26 cellular contexts compared by ENCODE assay signal in the genomic region with DNA sequence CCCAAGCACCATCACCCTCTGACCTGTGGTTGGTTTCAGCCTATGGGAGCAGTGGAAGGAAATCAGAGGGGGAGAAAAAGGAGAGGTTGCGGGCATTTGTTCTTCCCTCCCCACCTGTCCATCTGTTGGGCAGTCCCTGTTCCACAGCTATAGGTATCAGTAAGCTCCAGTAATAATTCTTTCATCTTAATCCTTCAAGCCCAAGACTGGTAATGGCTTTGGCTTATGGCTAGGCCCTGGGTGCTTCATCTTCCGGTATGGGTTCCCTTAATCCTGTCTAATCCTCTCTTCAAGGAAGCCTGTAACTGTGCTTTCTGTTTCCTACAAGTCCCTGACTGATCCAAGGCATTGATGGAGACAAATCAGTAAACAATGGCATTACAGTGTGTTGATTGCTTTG. TPM values are rescaled to one million over a fixed set of nuclear protein-coding genes. Genes with fewer than 3 reads are reported as not detected.
DNase-seq lines count a peak whose midpoint lies in the region; TF ChIP-seq lines count a peak whose summit lies in the region.
"Had no signal": no experiment of that assay in that cellular context is flagged by ENCODE, and none has a peak within 500 bp of the region (broad histone marks: within the 10 kb centered on the region; RNA-seq: fewer than 3 reads in every experiment).

No MANE protein-coding gene starts in this region.

- no peak overlapping the region for H3K9ac ChIP-seq in neural progenitor cell
- H3K9ac ChIP-seq: BLaER1 treated with 17β-estradiol and CSF1 and Interleukin-3, amounts not matched to agents 10 nM and 100 nM had no signal

- H3K4me2 ChIP-seq in neural progenitor cell = no peak overlapping the region
- H3K4me2 ChIP-seq: A549; BLaER1 treated with 17β-estradiol and CSF1 and Interleukin-3, amounts not matched to agents 10 nM and 100 nM had no signal

- peaks cover 9% of the 10 kb centered on the region for H3F3A ChIP-seq in neural progenitor cell (ENCODE audit: low read depth)

- H2AFZ ChIP-seq in neural progenitor cell (replicated peaks) = no peak overlapping the region

- H3K36me3 ChIP-seq in neural progenitor cell (no peaks in the 10 kb centered on the region), spleen (no peaks in the 10 kb centered on the region)
- H3K36me3 ChIP-seq: BLaER1 treated with 17β-estradiol and CSF1 and Interleukin-3, amounts not matched to agents 10 nM and 100 nM had no signal

- H3K9me3 ChIP-seq in neural progenitor cell (ENCODE audit: low read depth) = no peaks in the 10 kb centered on the region
- peaks cover 0 to 15% (median 4%) of the 10 kb centered on the region in 8 donors for H3K9me3 ChIP-seq in spleen

- H3K79me2 ChIP-seq in neural progenitor cell (ENCODE audit: low read depth) = no peaks in the 10 kb centered on the region

- DNase-seq in D341Med (ENCODE audit: low spot score) (peak; percentile 65), NCI-H524 treated with DMSO at 0.1 percent for 48 hours (lab: John Stamatoyannopoulos, UW) (peak; percentile 33), NCI-H82 treated with DMSO at 0.1 percent for 48 hours (lab: John Stamatoyannopoulos, UW; ENCODE audit: unreplicated experiment) (peak; percentile 95), neural progenitor cell (ENCODE audit: low spot score) (peak; percentile 37), spleen (no peak), KBM-7 (no peak), RPMI8226 (no peak), OCI-M1 (lab: John Stamatoyannopoulos, UW) (no peak)
- DNase-seq: AML-193; Caco-2; Calu3; CD4-positive, alpha-beta T cell; CD8-positive, alpha-beta T cell; DMS 273 treated with DMSO at 0.1 percent for 48 hours; DMS153; DMS53; DMS79; DND-41; EL; GDM1 had no signal

- H3K27ac ChIP-seq in neural progenitor cell = no peak overlapping the region
- no peak overlapping the region for H3K27ac ChIP-seq in spleen
- H3K27ac ChIP-seq: 22Rv1; A549; BLaER1 treated with 17β-estradiol and CSF1 and Interleukin-3, amounts not matched to agents 10 nM and 100 nM; C4-2B had no signal

- H3K4me3 ChIP-seq in neural progenitor cell = no peak overlapping the region
- H3K4me3 ChIP-seq in spleen = no peak overlapping the region
- H3K4me3 ChIP-seq: A549; BLaER1 treated with 17β-estradiol and CSF1 and Interleukin-3, amounts not matched to agents 10 nM and 100 nM; GM12878 had no signal

- intact Hi-C loops in spleen (cut with DNase I; ENCODE audit: low total_unique reads) = no loop called here

- no peak for TF ChIP-seq POLR2A in spleen (IDR thresholded peaks at IDR 0.05)

- H3K27ac Mint-ChIP-seq in neural progenitor cell = no peak overlapping the region
- H3K27ac Mint-ChIP-seq: B cell; CD4-positive, alpha-beta T cell; CD8-positive, alpha-beta T cell had no signal

- no peaks in the 10 kb centered on the region for H3K4me1 Mint-ChIP-seq in neural progenitor cell
- H3K4me1 Mint-ChIP-seq: B cell had no signal

- H3K4me3 Mint-ChIP-seq in neural progenitor cell = no peak overlapping the region
- H3K4me3 Mint-ChIP-seq: B cell; CD4-positive, alpha-beta T cell; CD8-positive, alpha-beta T cell had no signal

- no peaks in the 10 kb centered on the region for H3K36me3 Mint-ChIP-seq in neural progenitor cell
- H3K36me3 Mint-ChIP-seq: CD8-positive, alpha-beta T cell had no signal

- H4K20me1 ChIP-seq in neural progenitor cell (ENCODE audit: low read depth) = no peaks in the 10 kb centered on the region
- H4K20me1 ChIP-seq: BLaER1 treated with 17β-estradiol and CSF1 and Interleukin-3, amounts not matched to agents 10 nM and 100 nM had no signal

- H3K4me1 ChIP-seq in neural progenitor cell (no peaks in the 10 kb centered on the region), spleen (no peaks in the 10 kb centered on the region)
- H3K4me1 ChIP-seq: A549; BLaER1 treated with 17β-estradiol and CSF1 and Interleukin-3, amounts not matched to agents 10 nM and 100 nM; Caco-2 had no signal

- 81 to 89% (median 87%) methylated on average over 2 of the region's 2 CpGs for WGBS in spleen, 5 donors

- H3K9me3 Mint-ChIP-seq in neural progenitor cell = peaks cover 2% of the 10 kb centered on the region

- in situ Hi-C loops in KBM-7 (cut with MboI; ENCODE audit: low pct_unique_long_range_greater_than_20kb, low sequenced_read_pairs) = no loop called here

- TF ChIP-seq CTCF in neural progenitor cell (IDR thresholded peaks at IDR 0.05) = no peak
- no peak for TF ChIP-seq CTCF in spleen (IDR thresholded peaks at IDR 0.05 in 8 of 11, conservative IDR thresholded peaks at IDR 0.05 in 3 of 11)

- no peaks in the 10 kb centered on the region for H3K27me3 ChIP-seq in neural progenitor cell
- H3K27me3 ChIP-seq in spleen (replicated peaks in 1 of 7) = peaks cover 0 to 38% (median 3%) of the 10 kb centered on the region in 7 donors
- H3K27me3 ChIP-seq: BLaER1 treated with 17β-estradiol and CSF1 and Interleukin-3, amounts not matched to agents 10 nM and 100 nM had no signal

- peaks cover 11% of the 10 kb centered on the region for H3K27me3 Mint-ChIP-seq in neural progenitor cell (ENCODE audit: insufficient read depth, low read depth)

RNA-seq across cellular contexts. Expression of a gene that starts 42.2 kb away (rescaled TPM):
- 21.8 and 41.0 TPM in 2 replicates for total RNA-seq in neural progenitor cell (ENCODE audit: low replicate concordance)
- 10 to 100 TPM; 12.1 to 25.4 (median 16.7) TPM for total RNA-seq in spleen
- polyA plus RNA-seq in spleen = 1 to 10 TPM; 1.8 to 4.7 (median 2.2) TPM

Comparison
In these comparisons a context has a peak if more than half of its experiments do, and no peak if none do; other contexts are left out.
1. DNase-seq: peak in D341Med (single experiment), NCI-H524 treated with DMSO at 0.1 percent for 48 hours (single experiment), NCI-H82 treated with DMSO at 0.1 percent for 48 hours (single experiment) and neural progenitor cell (single experiment); none in spleen (single experiment), KBM-7 (single experiment), RPMI8226 (single experiment) and OCI-M1 (single experiment).